In genomic region chr15:71338251-71338650, GRCh38 we compare ENCODE assay signal across 22 cellular contexts.
DNase-seq lines count a peak whose midpoint lies in the region; ATAC-seq and TF ChIP-seq lines count a peak whose summit lies in the region.
"Had no signal": no experiment of that assay in that cellular context is flagged by ENCODE, and none has a peak within 500 bp of the region (broad histone marks: within the 10 kb centered on the region; RNA-seq: fewer than 3 reads in every experiment).

No MANE protein-coding gene starts in this region.

- no peak for TF ChIP-seq POLR2A in vagina (IDR thresholded peaks at IDR 0.05)

- H3K27ac ChIP-seq in RWPE2 (ENCODE audit: poor library complexity, severe bottlenecking) (peak overlapping the region; percentile 86), heart right ventricle (peak overlapping the region; percentile 35 to 94 (median 86)), vagina (peak overlapping the region; percentile 22)
- H3K27ac ChIP-seq: BLaER1 treated with 17β-estradiol and CSF1 and Interleukin-3, amounts not matched to agents 10 nM and 100 nM; brain microvascular endothelial cell; SJSA1 had no signal

- H3K27me3 ChIP-seq in RWPE2 (ENCODE audit: insufficient read depth, poor library complexity, severe bottlenecking): no peaks in the 10 kb centered on the region
- no peaks in the 10 kb centered on the region for H3K27me3 ChIP-seq in heart right ventricle
- no peaks in the 10 kb centered on the region for H3K27me3 ChIP-seq in vagina
- H3K27me3 ChIP-seq: BLaER1 treated with 17β-estradiol and CSF1 and Interleukin-3, amounts not matched to agents 10 nM and 100 nM; brain microvascular endothelial cell; SJSA1 had no signal

- no peaks in the 10 kb centered on the region for H3K36me3 Mint-ChIP-seq in nephron (ENCODE audit: low read depth)
- no peaks in the 10 kb centered on the region for H3K36me3 Mint-ChIP-seq in natural killer cell treated with Interleukin-12 subunit alpha and Interleukin-12 subunit beta and Interleukin-15 and Interleukin-18, amount 100 ng/mL, for 72 hours
- H3K36me3 Mint-ChIP-seq: natural killer cell had no signal

- H3K4me3 ChIP-seq in RWPE2 (ENCODE audit: severe bottlenecking) (no peak overlapping the region), heart right ventricle (no peak overlapping the region), vagina (no peak overlapping the region)
- H3K4me3 ChIP-seq: BLaER1 treated with 17β-estradiol and CSF1 and Interleukin-3, amounts not matched to agents 10 nM and 100 nM; SJSA1; smooth muscle cell had no signal

- ATAC-seq in RWPE2 (ENCODE audit: low read depth): no peak
- peak; percentile 70 to 95 (median 84) for ATAC-seq in heart right ventricle
- ATAC-seq in HG03457 (IDR thresholded peaks at IDR 0.05; ENCODE audit: unreplicated experiment): no peak
- ATAC-seq in natural killer cell treated with Interleukin-12 subunit alpha and Interleukin-12 subunit beta and Interleukin-15 and Interleukin-18, amount 100 ng/mL, for 72 hours: no peak
- ATAC-seq: natural killer cell had no signal

- peaks cover 3% of the 10 kb centered on the region for H3K27me3 Mint-ChIP-seq in nephron (ENCODE audit: low read depth)
- peaks cover 4 to 16% of the 10 kb centered on the region in 2 donors for H3K27me3 Mint-ChIP-seq in natural killer cell treated with Interleukin-12 subunit alpha and Interleukin-12 subunit beta and Interleukin-15 and Interleukin-18, amount 100 ng/mL, for 72 hours

- peaks cover 35% of the 10 kb centered on the region for H3K36me3 ChIP-seq in RWPE2 (ENCODE audit: low read depth)
- H3K36me3 ChIP-seq in heart right ventricle: peaks cover 0 to 11% (median 0%) of the 10 kb centered on the region in 9 donors
- no peaks in the 10 kb centered on the region for H3K36me3 ChIP-seq in vagina
- H3K36me3 ChIP-seq: BLaER1 treated with 17β-estradiol and CSF1 and Interleukin-3, amounts not matched to agents 10 nM and 100 nM; brain microvascular endothelial cell; SJSA1 had no signal

- H3K4me1 ChIP-seq in RWPE2 (ENCODE audit: insufficient read depth, poor library complexity, severe bottlenecking): peaks cover 40% of the 10 kb centered on the region
- H3K4me1 ChIP-seq in heart right ventricle: peaks cover 0 to 27% (median 7%) of the 10 kb centered on the region in 9 donors
- H3K4me1 ChIP-seq in vagina: peaks cover 44% of the 10 kb centered on the region
- H3K4me1 ChIP-seq: BLaER1 treated with 17β-estradiol and CSF1 and Interleukin-3, amounts not matched to agents 10 nM and 100 nM had no signal

- TF ChIP-seq CTCF in RWPE2 (IDR thresholded peaks at IDR 0.05; ENCODE audit: poor library complexity, severe bottlenecking) (no peak), heart right ventricle (IDR thresholded peaks at IDR 0.05) (no peak), nephron (IDR thresholded peaks at IDR 0.05; ENCODE audit: unreplicated experiment in 3 of 3) (no peak), vagina (IDR thresholded peaks at IDR 0.05) (no peak)

- intact Hi-C loops in heart right ventricle (cut with DNase I) (loop anchor here in 5 of 10 donors (5.0 to 10.0 kb wide), 3 partner anchors 67 to 223 kb away; partner anchors contain the start of gene THSD4 (in 4 of the 5)), vagina (cut with DNase I) (loop anchor here (10.0 kb wide), 1 partner anchor 57 kb away; no protein-coding TSS in a partner anchor)

- no peaks in the 10 kb centered on the region for H3K9me3 Mint-ChIP-seq in nephron
- H3K9me3 Mint-ChIP-seq in natural killer cell treated with Interleukin-12 subunit alpha and Interleukin-12 subunit beta and Interleukin-15 and Interleukin-18, amount 100 ng/mL, for 72 hours: no peaks in the 10 kb centered on the region
- H3K9me3 Mint-ChIP-seq: activated T-helper 2 cell treated with anti-CD3 and anti-CD28 coated beads, Interferon-gamma antibody, Interleukin-2, Interleukin-4, amounts not matched to agents 10 μg/mL and 5 μg/mL and 100 μg/mL, durations not matched to agents 14 hours and 24 hours and 36 hours; natural killer cell had no signal

- DNase-seq in RWPE2 (ENCODE audit: low spot score) (no peak), heart right ventricle (peak in 1 of 2 donors; percentile 52), vagina (ENCODE audit: extremely low spot score in 2 of 2) (no peak), GM19238 (ENCODE audit: insufficient read length, low spot score) (no peak)
- no peak for DNase-seq in natural killer cell treated with Interleukin-12 subunit alpha and Interleukin-12 subunit beta and Interleukin-15 and Interleukin-18, amount 100 ng/mL, for 72 hours (ENCODE audit: low spot score)
- DNase-seq: activated CD4-positive, alpha-beta T cell treated with anti-CD3 and anti-CD28 coated beads for 4 hours; activated naive CD4-positive, alpha-beta T cell treated with anti-CD3 and anti-CD28 coated beads, Interleukin-2, amount 50 U/mL, for 16 hours; brain microvascular endothelial cell; DMS53; natural killer cell; NCI-H1048; NCI-H1694 treated with DMSO at 0.1 percent for 48 hours; NCI-H446 treated with DMSO at 0.1 percent for 48 hours; NCI-H774; stimulated activated naive CD4-positive, alpha-beta T cell treated with Interleukin-2 at 50 U/mL for 16 hours; T-helper 9 cell had no signal

- no peak overlapping the region for H3K4me3 Mint-ChIP-seq in nephron
- H3K4me3 Mint-ChIP-seq in natural killer cell treated with Interleukin-12 subunit alpha and Interleukin-12 subunit beta and Interleukin-15 and Interleukin-18, amount 100 ng/mL, for 72 hours: no peak overlapping the region
- H3K4me3 Mint-ChIP-seq: natural killer cell had no signal

- H3K9me3 ChIP-seq in RWPE2 (ENCODE audit: severe bottlenecking) (no peaks in the 10 kb centered on the region), heart right ventricle (no peaks in the 10 kb centered on the region), vagina (no peaks in the 10 kb centered on the region)
- H3K9me3 ChIP-seq: BLaER1 treated with 17β-estradiol and CSF1 and Interleukin-3, amounts not matched to agents 10 nM and 100 nM; SJSA1 had no signal

- WGBS in heart right ventricle, 2 donors: 49 to 65% methylated on average over 9 of the region's 9 CpGs

- peak overlapping the region; percentile 15 to 44 (median 31) for H3K27ac Mint-ChIP-seq in nephron
- no peak overlapping the region for H3K27ac Mint-ChIP-seq in natural killer cell treated with Interleukin-12 subunit alpha and Interleukin-12 subunit beta and Interleukin-15 and Interleukin-18, amount 100 ng/mL, for 72 hours
- H3K27ac Mint-ChIP-seq: activated T-helper 2 cell treated with anti-CD3 and anti-CD28 coated beads, Interferon-gamma antibody, Interleukin-2, Interleukin-4, amounts not matched to agents 10 μg/mL and 5 μg/mL and 100 μg/mL, durations not matched to agents 14 hours and 24 hours and 36 hours; natural killer cell had no signal

- peaks cover 59% of the 10 kb centered on the region for H3K4me1 Mint-ChIP-seq in nephron
- H3K4me1 Mint-ChIP-seq in natural killer cell treated with Interleukin-12 subunit alpha and Interleukin-12 subunit beta and Interleukin-15 and Interleukin-18, amount 100 ng/mL, for 72 hours (ENCODE audit: low read depth in 2 of 2): no peaks in the 10 kb centered on the region
- H3K4me1 Mint-ChIP-seq: natural killer cell had no signal

Comparison
In these comparisons a context has a peak if more than half of its experiments do, and no peak if none do; other contexts are left out.
1. ATAC-seq: peak in heart right ventricle (8 of 8); none in RWPE2 (single experiment), HG03457 (single experiment) and natural killer cell treated with Interleukin-12 subunit alpha and Interleukin-12 subunit beta and Interleukin-15 and Interleukin-18, amount 100 ng/mL, for 72 hours (0 of 2).
2. H3K27ac ChIP-seq: peak in every context shown above with its lines; median percentile 86 in heart right ventricle; 86 in RWPE2; 22 in vagina.
3. H3K27ac Mint-ChIP-seq: peak in nephron (3 of 3); none in natural killer cell treated with Interleukin-12 subunit alpha and Interleukin-12 subunit beta and Interleukin-15 and Interleukin-18, amount 100 ng/mL, for 72 hours (0 of 2).